Comparison of ENCODE assay signal across 8 cellular contexts in the genomic region with DNA sequence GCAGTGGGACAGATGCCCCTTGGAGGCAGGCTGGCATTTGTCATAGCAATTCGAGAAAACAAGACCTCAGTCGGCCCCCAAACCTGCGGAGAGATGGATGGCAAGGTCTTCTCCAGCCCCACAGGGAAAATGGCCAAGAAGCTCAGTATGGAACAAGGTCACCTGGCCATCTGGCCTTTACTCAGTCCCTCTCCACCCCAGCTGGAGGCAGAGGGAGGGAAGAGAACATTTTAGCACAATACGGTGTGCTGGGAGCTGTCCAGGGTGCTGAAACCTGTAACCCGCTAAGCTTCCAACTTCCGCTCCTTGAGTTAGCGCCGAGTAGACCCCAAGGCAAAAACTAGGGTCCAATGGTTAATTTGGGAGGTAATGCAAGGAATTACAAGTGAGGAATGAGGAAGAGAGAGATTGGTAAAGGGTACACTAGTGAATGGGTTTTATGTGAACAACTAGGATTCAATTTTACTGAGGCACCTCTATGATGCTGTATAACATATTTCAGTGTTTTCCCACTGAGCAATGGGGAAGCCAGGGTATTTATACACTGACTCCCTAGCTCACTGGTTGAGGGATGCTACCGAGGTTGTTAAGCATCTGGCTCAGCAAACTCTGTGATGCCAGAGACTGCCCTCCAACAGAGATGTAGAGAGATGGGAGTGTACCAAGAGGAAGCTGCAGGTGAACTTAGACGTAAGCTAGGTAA.
DNase-seq lines count a peak whose midpoint lies in the region; ATAC-seq, FAIRE-seq and TF ChIP-seq lines count a peak whose summit lies in the region.

No MANE protein-coding gene starts in this region.

- no peak for TF ChIP-seq CTCF in GM10266 (IDR thresholded peaks at IDR 0.05; ENCODE audit: control insufficient read depth, insufficient read depth, low read depth, missing control alignments)
- no peak for TF ChIP-seq CTCF in OCI-LY7 (conservative IDR thresholded peaks at IDR 0.05; ENCODE audit: low read length)

- H3K9me3 ChIP-seq in OCI-LY7 (ENCODE audit: low read length): no peaks in the 10 kb centered on the region

- FAIRE-seq in urothelium cell line (lab: Jason Lieb, UNC): no peak

- H3K36me3 ChIP-seq in OCI-LY7 (ENCODE audit: insufficient read depth, low read length): no peaks in the 10 kb centered on the region

- H3K4me3 ChIP-seq in OCI-LY7 (ENCODE audit: low read depth, low read length, poor library complexity, severe bottlenecking): no peak overlapping the region

- no peak overlapping the region for H2AFZ ChIP-seq in OCI-LY7 (ENCODE audit: low read length)

- no peaks in the 10 kb centered on the region for H3K79me2 ChIP-seq in OCI-LY7 (ENCODE audit: insufficient read depth, low read depth, low read length)

- DNase-seq in GM10266 (ENCODE audit: extremely low spot score): peak; percentile 31
- DNase-seq in OCI-LY7 (ENCODE audit: low spot score): peak; percentile 40
- peak; percentile 9 for DNase-seq in activated gamma-delta T cell treated with anti-CD3 and anti-CD28 coated beads, Interleukin-2, amount 50 U/mL, for 16 hours (ENCODE audit: low read depth)
- DNase-seq in kidney tubule cell (ENCODE audit: low spot score): peak; percentile 39
- DNase-seq in urothelium cell line (ENCODE audit: low spot score): peak; percentile 54
- DNase-seq in NCI-H510A treated with DMSO at 0.1 percent for 48 hours (lab: John Stamatoyannopoulos, UW): no peak
- DNase-seq in NCI-H2196 treated with DMSO at 0.1 percent for 48 hours (lab: John Stamatoyannopoulos, UW; ENCODE audit: unreplicated experiment): no peak

- POLR2A ChIA-PET in OCI-LY7 (lab: Charles Lee): interaction anchor here (0.5 to 0.6 kb wide), 2 partner anchors 86 to 116 kb away, joined by 3 to 4 read pairs; no protein-coding TSS in a partner anchor

- intact Hi-C loops in OCI-LY7 (cut with micrococcal nuclease; ENCODE audit: unreplicated experiment): no loop called here

- no peak overlapping the region for H3K4me2 ChIP-seq in OCI-LY7 (ENCODE audit: low read length)

- no peaks in the 10 kb centered on the region for H3K4me1 ChIP-seq in OCI-LY7 (ENCODE audit: insufficient read depth, low read length, poor library complexity, severe bottlenecking)

- no peaks in the 10 kb centered on the region for H3K9me2 ChIP-seq in OCI-LY7 (ENCODE audit: insufficient read depth, low read length)

- ATAC-seq in HG02973 (IDR thresholded peaks at IDR 0.05; ENCODE audit: unreplicated experiment): no peak

- no peak overlapping the region for H3K27ac ChIP-seq in OCI-LY7 (ENCODE audit: low read depth, low read length, poor library complexity, severe bottlenecking)

- no TSS peak for BruUV-seq in OCI-LY7 (replicated peaks; lab: Mats Ljungman, UMichigan)

- no peaks in the 10 kb centered on the region for H4K20me1 ChIP-seq in OCI-LY7 (ENCODE audit: insufficient read depth, low read length)

- CTCF ChIA-PET in OCI-LY7 (lab: Charles Lee; ENCODE audit: unreplicated experiment): no interaction called here

Comparison
In these comparisons a context has a peak if more than half of its experiments do, and no peak if none do; other contexts are left out.
1. DNase-seq: peak in GM10266 (single experiment), OCI-LY7 (single experiment), activated gamma-delta T cell treated with anti-CD3 and anti-CD28 coated beads, Interleukin-2, amount 50 U/mL, for 16 hours (single experiment), kidney tubule cell (single experiment) and urothelium cell line (single experiment); none in NCI-H510A treated with DMSO at 0.1 percent for 48 hours (single experiment) and NCI-H2196 treated with DMSO at 0.1 percent for 48 hours (single experiment).